In genomic region chr9:109780453-109781033, GRCh38 we compare ENCODE assay signal across 9 cellular contexts. TPM values are rescaled to one million over a fixed set of nuclear protein-coding genes. Genes with fewer than 3 reads are reported as not detected.
DNase-seq lines count a peak whose midpoint lies in the region; ATAC-seq and TF ChIP-seq lines count a peak whose summit lies in the region.
"Had no signal": no experiment of that assay in that cellular context is flagged by ENCODE, and none has a peak within 500 bp of the region (broad histone marks: within the 10 kb centered on the region; RNA-seq: fewer than 3 reads in every experiment).

No MANE protein-coding gene starts in this region.

- peak overlapping the region; percentile 76 for H3K27ac Mint-ChIP-seq in progenitor cell of endocrine pancreas
- H3K27ac Mint-ChIP-seq in activated CD4-positive, alpha-beta T cell treated with anti-CD3 and anti-CD28 coated beads for 36 hours, result no peak overlapping the region
- no peak overlapping the region for H3K27ac Mint-ChIP-seq in activated naive CD8-positive, alpha-beta T cell treated with anti-CD3 and anti-CD28 coated beads, Interleukin-2, amount 50 U/mL, for 24 hours

- no peak for ATAC-seq in activated CD4-positive, alpha-beta T cell treated with anti-CD3 and anti-CD28 coated beads for 36 hours
- no peak for ATAC-seq in activated naive CD8-positive, alpha-beta T cell treated with anti-CD3 and anti-CD28 coated beads, Interleukin-2, amount 50 U/mL, for 24 hours

- no peaks in the 10 kb centered on the region for H3K9me3 Mint-ChIP-seq in progenitor cell of endocrine pancreas (ENCODE audit: low read depth)
- no peaks in the 10 kb centered on the region for H3K9me3 Mint-ChIP-seq in activated CD4-positive, alpha-beta T cell treated with anti-CD3 and anti-CD28 coated beads for 36 hours (ENCODE audit: low read depth)
- no peaks in the 10 kb centered on the region for H3K9me3 Mint-ChIP-seq in activated naive CD8-positive, alpha-beta T cell treated with anti-CD3 and anti-CD28 coated beads, Interleukin-2, amount 50 U/mL, for 24 hours

- no peak for TF ChIP-seq CTCF in progenitor cell of endocrine pancreas (IDR thresholded peaks at IDR 0.05; ENCODE audit: unreplicated experiment)

- H3K36me3 ChIP-seq in SJCRH30, result peaks cover 12% of the 10 kb centered on the region

- H3K4me1 ChIP-seq in SJCRH30, result peaks cover 10% of the 10 kb centered on the region

- H3K27ac ChIP-seq in SJCRH30, result peak overlapping the region; percentile 81
- H3K27ac ChIP-seq: KMS-11 had no signal

- no peaks in the 10 kb centered on the region for H3K9me3 ChIP-seq in SJCRH30 (replicated peaks)

- CTCF ChIA-PET in activated CD4-positive, alpha-beta T cell treated with anti-CD3 and anti-CD28 coated beads for 36 hours (lab: Charles Lee), result interaction anchor here (0.7 kb wide), 1 partner anchor 28 kb away, joined by 3 read pairs; no protein-coding TSS in a partner anchor

- intact Hi-C loops in activated CD4-positive, alpha-beta T cell treated with anti-CD3 and anti-CD28 coated beads for 36 hours (cut with DNase I, micrococcal nuclease), result no loop called here

- peak overlapping the region; percentile 83 for H3K4me3 ChIP-seq in SJCRH30

- H3K36me3 Mint-ChIP-seq in progenitor cell of endocrine pancreas (ENCODE audit: insufficient read depth), result no peaks in the 10 kb centered on the region
- H3K36me3 Mint-ChIP-seq in activated CD4-positive, alpha-beta T cell treated with anti-CD3 and anti-CD28 coated beads for 36 hours (ENCODE audit: low read depth), result no peaks in the 10 kb centered on the region
- no peaks in the 10 kb centered on the region for H3K36me3 Mint-ChIP-seq in activated naive CD8-positive, alpha-beta T cell treated with anti-CD3 and anti-CD28 coated beads, Interleukin-2, amount 50 U/mL, for 24 hours (ENCODE audit: low read depth)

- H3K27me3 Mint-ChIP-seq in progenitor cell of endocrine pancreas, result peaks cover 73% of the 10 kb centered on the region
- peaks cover 35% of the 10 kb centered on the region for H3K27me3 Mint-ChIP-seq in activated CD4-positive, alpha-beta T cell treated with anti-CD3 and anti-CD28 coated beads for 36 hours
- H3K27me3 Mint-ChIP-seq in activated naive CD8-positive, alpha-beta T cell treated with anti-CD3 and anti-CD28 coated beads, Interleukin-2, amount 50 U/mL, for 24 hours, result peaks cover 28% of the 10 kb centered on the region

- DNase-seq in EH (ENCODE audit: low read depth) (peak; percentile 61), SJCRH30 (peak; percentile 65 to 75), globus pallidus (ENCODE audit: low spot score) (peak; percentile 11), progenitor cell of endocrine pancreas (ENCODE audit: low spot score, unreplicated experiment) (no peak), NCI-H1436 treated with DMSO at 0.1 percent for 48 hours (lab: John Stamatoyannopoulos, UW) (no peak), SHP77 (lab: John Stamatoyannopoulos, UW) (no peak)
- DNase-seq in activated CD4-positive, alpha-beta T cell treated with anti-CD3 and anti-CD28 coated beads for 36 hours, result no peak
- DNase-seq in activated naive CD8-positive, alpha-beta T cell treated with anti-CD3 and anti-CD28 coated beads, Interleukin-2, amount 50 U/mL, for 24 hours, result no peak

- H3K27me3 ChIP-seq in SJCRH30, result no peaks in the 10 kb centered on the region

- H3K4me3 Mint-ChIP-seq in progenitor cell of endocrine pancreas (ENCODE audit: low read depth), result peak overlapping the region; percentile 69
- H3K4me3 Mint-ChIP-seq in activated CD4-positive, alpha-beta T cell treated with anti-CD3 and anti-CD28 coated beads for 36 hours, result no peak overlapping the region
- no peak overlapping the region for H3K4me3 Mint-ChIP-seq in activated naive CD8-positive, alpha-beta T cell treated with anti-CD3 and anti-CD28 coated beads, Interleukin-2, amount 50 U/mL, for 24 hours

- peaks cover 3% of the 10 kb centered on the region for H3K4me1 Mint-ChIP-seq in progenitor cell of endocrine pancreas (ENCODE audit: low read depth)
- peaks cover 6% of the 10 kb centered on the region for H3K4me1 Mint-ChIP-seq in activated CD4-positive, alpha-beta T cell treated with anti-CD3 and anti-CD28 coated beads for 36 hours
- no peaks in the 10 kb centered on the region for H3K4me1 Mint-ChIP-seq in activated naive CD8-positive, alpha-beta T cell treated with anti-CD3 and anti-CD28 coated beads, Interleukin-2, amount 50 U/mL, for 24 hours

- POLR2A ChIA-PET in activated CD4-positive, alpha-beta T cell treated with anti-CD3 and anti-CD28 coated beads for 36 hours (lab: Charles Lee), result no interaction called here

RNA-seq across cellular contexts. Expression of gene PALM2AKAP2, which starts 0.5 kb away (rescaled TPM):
- 39.6 and 43.4 TPM in 2 replicates for total RNA-seq in SJCRH30 (2014; rRNA removed; shearing (Covaris generic))
- 0.51 and 0.74 TPM in 2 replicates for total RNA-seq in progenitor cell of endocrine pancreas
- total RNA-seq in activated CD4-positive, alpha-beta T cell treated with anti-CD3 and anti-CD28 coated beads for 36 hours, result 1 to 10 TPM in 1 of 2 experiments, under 1 TPM in 1; 0.39 to 1.0 TPM

Comparison
In these comparisons a context has a peak if more than half of its experiments do, and no peak if none do; other contexts are left out.
1. DNase-seq: peak in EH (single experiment), SJCRH30 (2 of 2) and globus pallidus (single experiment); none in progenitor cell of endocrine pancreas (single experiment), activated CD4-positive, alpha-beta T cell treated with anti-CD3 and anti-CD28 coated beads for 36 hours (single experiment), activated naive CD8-positive, alpha-beta T cell treated with anti-CD3 and anti-CD28 coated beads, Interleukin-2, amount 50 U/mL, for 24 hours (single experiment), NCI-H1436 treated with DMSO at 0.1 percent for 48 hours (single experiment) and SHP77 (0 of 2).
2. RNA of gene PALM2AKAP2, which starts 0.5 kb away (total RNA-seq): 39.6 to 43.4 TPM in SJCRH30; 0.39 to 1.0 TPM in activated CD4-positive, alpha-beta T cell treated with anti-CD3 and anti-CD28 coated beads for 36 hours and 0.51 to 0.74 TPM in progenitor cell of endocrine pancreas; every median in the first group is over 10 times any median in the second.